ENCODE assay signal across 14 cellular contexts in the genomic region with DNA sequence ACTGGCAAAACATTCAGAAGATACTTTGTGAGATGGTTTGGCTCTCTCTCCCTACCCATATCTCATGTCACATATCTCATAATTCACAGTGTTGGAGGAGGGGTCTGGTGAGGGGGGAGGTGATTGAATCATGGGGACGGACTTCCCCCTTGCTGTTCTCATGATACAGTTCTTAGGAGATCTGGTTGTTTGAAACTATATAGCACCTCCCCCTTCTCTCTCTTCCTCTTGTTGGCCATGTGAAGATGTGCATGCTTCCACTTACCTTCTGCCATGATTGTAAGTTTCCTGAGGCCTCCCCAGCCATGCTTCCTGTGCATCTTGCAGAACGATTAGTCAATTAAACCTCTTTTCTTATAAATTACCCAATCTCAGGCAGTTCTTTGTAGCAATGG.
"Had no signal": no experiment of that assay in that cellular context is flagged by ENCODE, and none has a peak within 500 bp of the region (broad histone marks: within the 10 kb centered on the region; RNA-seq: fewer than 3 reads in every experiment).

No MANE protein-coding gene starts in this region.

- H3K27ac ChIP-seq: thyroid gland, vagina, WERI-Rb-1 had no signal

- ATAC-seq: activated CD8-positive, alpha-beta T cell treated with anti-CD3 and anti-CD28 coated beads, Interleukin-2, amount 10 ng/mL, durations not matched to agents 7 days and 5 days had no signal

- H3K27me3 Mint-ChIP-seq: activated naive CD8-positive, alpha-beta T cell treated with anti-CD3 and anti-CD28 coated beads for 36 hours; dendritic cell treated with granulocyte-macrophage colony-stimulating factor and Interleukin-4, amounts not matched to agents 40 ng/mL and 50 ng/mL, for 4 days had no signal

- H3K9me3 Mint-ChIP-seq: stimulated activated effector memory CD8-positive, alpha-beta T cell treated with anti-CD3 and anti-CD28 coated beads, Interleukin-12 subunit alpha, Interleukin-12 subunit beta, amount 100 ng/mL, for 72 hours had no signal

- H3K4me1 ChIP-seq: thyroid gland, vagina had no signal

- DNase-seq: activated CD4-positive, alpha-beta T cell treated with anti-CD3 and anti-CD28 coated beads for 4 hours; activated CD8-positive, alpha-beta memory T cell treated with anti-CD3 and anti-CD28 coated beads, Interleukin-2, amount 50 U/mL, for 4 hours; activated CD8-positive, alpha-beta T cell treated with anti-CD3 and anti-CD28 coated beads, Interleukin-2, amount 10 ng/mL, durations not matched to agents 7 days and 5 days; activated gamma-delta T cell treated with Interleukin-2 at 50 U/mL for 16 hours; activated naive CD8-positive, alpha-beta T cell treated with anti-CD3 and anti-CD28 coated beads for 36 hours; cerebellar nuclear complex; effector memory CD4-positive, alpha-beta T cell; foreskin melanocyte; nephron progenitor cell; thyroid gland; WERI-Rb-1 had no signal

- H3K36me3 ChIP-seq: vagina had no signal

- H3K4me3 ChIP-seq: thyroid gland, vagina had no signal

- H3K9me3 ChIP-seq: thyroid gland, vagina had no signal

- H3K27ac Mint-ChIP-seq: activated CD8-positive, alpha-beta T cell treated with anti-CD3 and anti-CD28 coated beads, Interleukin-2, amount 10 ng/mL, durations not matched to agents 7 days and 5 days; activated naive CD8-positive, alpha-beta T cell treated with anti-CD3 and anti-CD28 coated beads for 36 hours; dendritic cell treated with granulocyte-macrophage colony-stimulating factor and Interleukin-4, amounts not matched to agents 40 ng/mL and 50 ng/mL, for 4 days; stimulated activated effector memory CD8-positive, alpha-beta T cell treated with anti-CD3 and anti-CD28 coated beads, Interleukin-12 subunit alpha, Interleukin-12 subunit beta, amount 100 ng/mL, for 72 hours had no signal

- H3K4me1 Mint-ChIP-seq: activated naive CD8-positive, alpha-beta T cell treated with anti-CD3 and anti-CD28 coated beads for 36 hours; nephron progenitor cell; stimulated activated effector memory CD8-positive, alpha-beta T cell treated with anti-CD3 and anti-CD28 coated beads, Interleukin-12 subunit alpha, Interleukin-12 subunit beta, amount 100 ng/mL, for 72 hours had no signal

- H3K4me3 Mint-ChIP-seq: activated CD8-positive, alpha-beta T cell treated with anti-CD3 and anti-CD28 coated beads, Interleukin-2, amount 10 ng/mL, durations not matched to agents 7 days and 5 days; activated naive CD8-positive, alpha-beta T cell treated with anti-CD3 and anti-CD28 coated beads for 36 hours; dendritic cell treated with granulocyte-macrophage colony-stimulating factor and Interleukin-4, amounts not matched to agents 40 ng/mL and 50 ng/mL, for 4 days; nephron progenitor cell; stimulated activated effector memory CD8-positive, alpha-beta T cell treated with anti-CD3 and anti-CD28 coated beads, Interleukin-12 subunit alpha, Interleukin-12 subunit beta, amount 100 ng/mL, for 72 hours had no signal

- H3K27me3 ChIP-seq: thyroid gland, vagina had no signal
